In the genomic region with DNA sequence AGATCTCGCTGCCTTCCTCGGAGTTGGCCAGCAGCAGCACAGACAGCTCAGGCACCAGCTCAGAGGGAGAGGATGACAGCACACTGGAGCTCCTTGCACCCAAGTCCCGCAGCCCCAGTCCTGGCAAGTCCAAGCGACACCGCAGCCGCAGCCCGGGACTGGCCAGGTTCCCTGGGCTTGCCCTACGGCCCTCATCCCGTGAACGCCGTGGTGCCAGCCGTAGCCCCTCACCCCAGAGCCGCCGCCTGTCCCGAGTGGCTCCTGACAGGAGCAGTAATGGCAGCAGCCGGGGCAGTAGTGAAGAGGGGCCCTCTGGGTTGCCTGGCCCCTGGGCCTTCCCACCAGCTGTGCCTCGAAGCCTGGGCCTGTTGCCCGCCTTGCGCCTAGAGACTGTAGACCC, we compare ENCODE assay signal across 28 cellular contexts. TPM values are rescaled to one million over a fixed set of nuclear protein-coding genes. Genes with fewer than 3 reads are reported as not detected.
"Had no signal": no experiment of that assay in that cellular context is flagged by ENCODE, and none has a peak within 500 bp of the region (broad histone marks: within the 10 kb centered on the region; RNA-seq: fewer than 3 reads in every experiment).

No MANE protein-coding gene starts in this region.

- H3K27me3 ChIP-seq: ovary had no signal

- H3K4me3 ChIP-seq: esophagus squamous epithelium, left ventricle myocardium inferior, mucosa of descending colon, ovary, psoas muscle, smooth muscle cell, transverse colon had no signal

- H3K36me3 ChIP-seq: left ventricle myocardium inferior, ovary, transverse colon had no signal

- ATAC-seq: activated CD8-positive, alpha-beta T cell treated with anti-CD3 and anti-CD28 coated beads for 36 hours; activated naive CD8-positive, alpha-beta T cell treated with anti-CD3 and anti-CD28 coated beads, Interleukin-2, amount 50 U/mL, for 24 hours; activated T-cell treated with anti-CD3 and anti-CD28 coated beads, Interleukin-2, amount 50 U/mL, for 4 hours; activated T-helper 17 cell treated with anti-CD3 and anti-CD28 coated beads, Interleukin-2, amount 50 U/mL, for 72 hours; mucosa of descending colon; natural killer cell treated with Interleukin-12 subunit alpha and Interleukin-12 subunit beta and Interleukin-15 and Interleukin-18, amount 100 ng/mL, for 72 hours; psoas muscle had no signal

- H3K27ac Mint-ChIP-seq: activated B cell treated with CpG ODN at 0.5 μM for 24 hours; activated CD8-positive, alpha-beta T cell treated with anti-CD3 and anti-CD28 coated beads for 36 hours; activated naive CD4-positive, alpha-beta T cell treated with anti-CD3 and anti-CD28 coated beads, Interleukin-2, amount 50 U/mL, for 24 hours; activated naive CD8-positive, alpha-beta T cell treated with anti-CD3 and anti-CD28 coated beads, Interleukin-2, amount 50 U/mL, for 24 hours; activated T-helper 17 cell treated with anti-CD3 and anti-CD28 coated beads, Interleukin-2, amount 50 U/mL, for 72 hours; endodermal cell; natural killer cell treated with Interleukin-12 subunit alpha and Interleukin-12 subunit beta and Interleukin-15 and Interleukin-18, amount 100 ng/mL, for 72 hours; T-helper 2 cell treated with Interferon-gamma antibody and Interleukin-4, amounts not matched to agents 5 μg/mL and 100 μg/mL, for 36 hours had no signal

- H3K9me3 ChIP-seq: esophagus squamous epithelium, left ventricle myocardium inferior, mucosa of descending colon, ovary, psoas muscle, transverse colon had no signal

- H3K27me3 Mint-ChIP-seq: activated CD8-positive, alpha-beta T cell treated with anti-CD3 and anti-CD28 coated beads for 36 hours; activated naive CD4-positive, alpha-beta T cell treated with anti-CD3 and anti-CD28 coated beads, Interleukin-2, amount 50 U/mL, for 24 hours; activated naive CD8-positive, alpha-beta T cell treated with anti-CD3 and anti-CD28 coated beads, Interleukin-2, amount 50 U/mL, for 24 hours; activated T-helper 17 cell treated with anti-CD3 and anti-CD28 coated beads, Interleukin-2, amount 50 U/mL, for 72 hours; natural killer cell treated with Interleukin-12 subunit alpha and Interleukin-12 subunit beta and Interleukin-15 and Interleukin-18, amount 100 ng/mL, for 72 hours had no signal

- H3K4me2 ChIP-seq: smooth muscle cell had no signal

- H3K4me1 Mint-ChIP-seq: activated B cell treated with CpG ODN at 0.5 μM for 24 hours; activated naive CD4-positive, alpha-beta T cell treated with anti-CD3 and anti-CD28 coated beads, Interleukin-2, amount 50 U/mL, for 24 hours; activated naive CD8-positive, alpha-beta T cell treated with anti-CD3 and anti-CD28 coated beads, Interleukin-2, amount 50 U/mL, for 24 hours; activated T-helper 17 cell treated with anti-CD3 and anti-CD28 coated beads, Interleukin-2, amount 50 U/mL, for 72 hours; endodermal cell had no signal

- H3K4me1 ChIP-seq: psoas muscle had no signal

- H3K27ac ChIP-seq: epithelial cell of prostate, esophagus squamous epithelium, left ventricle myocardium inferior, ovary, psoas muscle, transverse colon had no signal

- H3K36me3 Mint-ChIP-seq: activated naive CD4-positive, alpha-beta T cell treated with anti-CD3 and anti-CD28 coated beads, Interleukin-2, amount 50 U/mL, for 24 hours; natural killer cell treated with Interleukin-12 subunit alpha and Interleukin-12 subunit beta and Interleukin-15 and Interleukin-18, amount 100 ng/mL, for 72 hours had no signal

- DNase-seq: activated B cell treated with CpG ODN at 0.5 μM for 24 hours; activated CD4-positive, alpha-beta T cell treated with anti-CD3 and anti-CD28 coated beads, Interleukin-2, amount 50 U/mL, for 1 hour; activated CD8-positive, alpha-beta T cell treated with anti-CD3 and anti-CD28 coated beads for 36 hours; activated naive CD8-positive, alpha-beta T cell treated with anti-CD3 and anti-CD28 coated beads, Interleukin-2, amount 50 U/mL, for 24 hours; activated T-cell treated with anti-CD3 and anti-CD28 coated beads, Interleukin-2, amount 50 U/mL, for 4 hours; amygdala; caudate nucleus; cortex of kidney; endodermal cell; esophagus squamous epithelium; foreskin melanocyte; left ventricle myocardium inferior; mucosa of descending colon; ovary; stimulated activated CD4-positive, alpha-beta T cell treated with anti-CD3 and anti-CD28 coated beads, Interleukin-15, amount 100 ng/mL, for 24 hours; stimulated activated CD4-positive, alpha-beta T cell treated with anti-CD3 and anti-CD28 coated beads, Interleukin-2, amount 100 ng/mL, for 24 hours; stimulated activated naive CD4-positive, alpha-beta T cell treated with Interleukin-2 at 50 U/mL for 16 hours; transverse colon had no signal

- H3K4me3 Mint-ChIP-seq: activated B cell treated with CpG ODN at 0.5 μM for 24 hours; activated CD8-positive, alpha-beta T cell treated with anti-CD3 and anti-CD28 coated beads for 36 hours; activated naive CD4-positive, alpha-beta T cell treated with anti-CD3 and anti-CD28 coated beads, Interleukin-2, amount 50 U/mL, for 24 hours; activated naive CD8-positive, alpha-beta T cell treated with anti-CD3 and anti-CD28 coated beads, Interleukin-2, amount 50 U/mL, for 24 hours; activated T-cell treated with anti-CD3 and anti-CD28 coated beads, Interleukin-2, amount 50 U/mL, for 4 hours; activated T-helper 17 cell treated with anti-CD3 and anti-CD28 coated beads, Interleukin-2, amount 50 U/mL, for 72 hours; endodermal cell; natural killer cell treated with Interleukin-12 subunit alpha and Interleukin-12 subunit beta and Interleukin-15 and Interleukin-18, amount 100 ng/mL, for 72 hours; T-helper 2 cell treated with Interferon-gamma antibody and Interleukin-4, amounts not matched to agents 5 μg/mL and 100 μg/mL, for 36 hours had no signal

- H3K9me3 Mint-ChIP-seq: activated B cell treated with CpG ODN at 0.5 μM for 24 hours; activated CD8-positive, alpha-beta T cell treated with anti-CD3 and anti-CD28 coated beads for 36 hours; activated naive CD4-positive, alpha-beta T cell treated with anti-CD3 and anti-CD28 coated beads, Interleukin-2, amount 50 U/mL, for 24 hours; activated naive CD8-positive, alpha-beta T cell treated with anti-CD3 and anti-CD28 coated beads, Interleukin-2, amount 50 U/mL, for 24 hours; activated T-cell treated with anti-CD3 and anti-CD28 coated beads, Interleukin-2, amount 50 U/mL, for 4 hours; activated T-helper 17 cell treated with anti-CD3 and anti-CD28 coated beads, Interleukin-2, amount 50 U/mL, for 72 hours; endodermal cell; natural killer cell treated with Interleukin-12 subunit alpha and Interleukin-12 subunit beta and Interleukin-15 and Interleukin-18, amount 100 ng/mL, for 72 hours; T-helper 2 cell treated with Interferon-gamma antibody and Interleukin-4, amounts not matched to agents 5 μg/mL and 100 μg/mL, for 36 hours had no signal

RNA-seq across cellular contexts. Expression of a gene that starts 6.4 kb away (rescaled TPM):
- total RNA-seq: activated B cell treated with CpG ODN at 0.5 μM for 24 hours; activated CD8-positive, alpha-beta T cell treated with anti-CD3 and anti-CD28 coated beads for 36 hours; activated T-cell treated with anti-CD3 and anti-CD28 coated beads, Interleukin-2, amount 50 U/mL, for 4 hours; activated T-helper 17 cell treated with anti-CD3 and anti-CD28 coated beads, Interleukin-2, amount 50 U/mL, for 72 hours; left ventricle myocardium inferior; lung microvascular endothelial cell; mesenteric fat pad; natural killer cell treated with Interleukin-12 subunit alpha and Interleukin-12 subunit beta and Interleukin-15 and Interleukin-18, amount 100 ng/mL, for 72 hours; psoas muscle; transverse colon; urinary bladder had no signal
- polyA plus RNA-seq: ovary, psoas muscle, smooth muscle cell, urinary bladder had no signal
